Comparison of ENCODE assay signal across 11 cellular contexts in genomic region chr6:154356690-154357089, GRCh38. TPM values are rescaled to one million over a fixed set of nuclear protein-coding genes. Genes with fewer than 3 reads are reported as not detected.
A peak's percentile ranks its signal among the peaks of the same experiment; 100 is the strongest.
DNase-seq lines count a peak whose midpoint lies in the region; ATAC-seq and TF ChIP-seq lines count a peak whose summit lies in the region.
"Had no signal": no experiment of that assay in that cellular context is flagged by ENCODE, and none has a peak within 500 bp of the region (broad histone marks: within the 10 kb centered on the region; RNA-seq: fewer than 3 reads in every experiment).

Gene IPCEF1, minus strand, starts transcription at chr6:154356803. Its CDS starts 90,856 bp downstream, at chr6:154265947.

- H3K36me3 Mint-ChIP-seq in activated CD8-positive, alpha-beta T cell treated with anti-CD3 and anti-CD28 coated beads for 36 hours (ENCODE audit: low read depth): no peaks in the 10 kb centered on the region
- H3K36me3 Mint-ChIP-seq in neural progenitor cell: no peaks in the 10 kb centered on the region

- H3K27me3 ChIP-seq in neural progenitor cell: no peaks in the 10 kb centered on the region
- H3K27me3 ChIP-seq: gastrocnemius medialis had no signal

- POLR2A ChIA-PET in activated CD8-positive, alpha-beta T cell treated with anti-CD3 and anti-CD28 coated beads for 36 hours (lab: Charles Lee): interaction anchor here (1.2 kb wide), 1 partner anchor 108 kb away, joined by 3 read pairs; no protein-coding TSS in a partner anchor

- no peaks in the 10 kb centered on the region for H3K36me3 ChIP-seq in neural progenitor cell
- H3K36me3 ChIP-seq: gastrocnemius medialis had no signal

- TF ChIP-seq CTCF in activated CD8-positive, alpha-beta T cell treated with anti-CD3 and anti-CD28 coated beads for 36 hours (IDR thresholded peaks at IDR 0.05): no peak
- no peak for TF ChIP-seq CTCF in neural progenitor cell (IDR thresholded peaks at IDR 0.05)

- H3K4me2 ChIP-seq in neural progenitor cell: no peak within 1 kb of the TSS

- H3K27ac Mint-ChIP-seq in activated CD8-positive, alpha-beta T cell treated with anti-CD3 and anti-CD28 coated beads for 36 hours: no peak within 1 kb of the TSS
- H3K27ac Mint-ChIP-seq in neural progenitor cell: no peak within 1 kb of the TSS
- H3K27ac Mint-ChIP-seq: T-helper 2 cell treated with Interferon-gamma antibody and Interleukin-4, amounts not matched to agents 5 μg/mL and 100 μg/mL, for 36 hours had no signal

- no peak within 1 kb of the TSS for H3K4me3 ChIP-seq in neural progenitor cell
- H3K4me3 ChIP-seq: gastrocnemius medialis had no signal

- H3K4me1 ChIP-seq in neural progenitor cell: no peaks in the 10 kb centered on the region
- H3K4me1 ChIP-seq: gastrocnemius medialis had no signal

- intact Hi-C loops in activated CD8-positive, alpha-beta T cell treated with anti-CD3 and anti-CD28 coated beads for 36 hours (cut with micrococcal nuclease): loop anchor here (5.0 kb wide), 1 partner anchor 54 kb away; no protein-coding TSS in a partner anchor

- no peaks in the 10 kb centered on the region for H4K20me1 ChIP-seq in neural progenitor cell (ENCODE audit: low read depth)

- H3K9ac ChIP-seq in neural progenitor cell: no peak within 1 kb of the TSS

- no peak within 1 kb of the TSS for H3K27ac ChIP-seq in neural progenitor cell
- H3K27ac ChIP-seq: gastrocnemius medialis had no signal

- CTCF ChIA-PET in activated CD8-positive, alpha-beta T cell treated with anti-CD3 and anti-CD28 coated beads for 36 hours (lab: Charles Lee): interaction anchor here (0.9 to 2.8 kb wide), 6 partner anchors 9 to 202 kb away, joined by 3 to 15 read pairs (median 4); no protein-coding TSS in a partner anchor

- DNase-seq in activated CD8-positive, alpha-beta T cell treated with anti-CD3 and anti-CD28 coated beads for 36 hours: no peak
- DNase-seq in neural progenitor cell (ENCODE audit: low spot score) (no peak), NCI-H1105 (lab: John Stamatoyannopoulos, UW) (no peak), cerebellum (ENCODE audit: low spot score) (no peak), H4 (ENCODE audit: low spot score) (no peak)
- DNase-seq: gastrocnemius medialis, NCI-H1436 had no signal

- H3K79me2 ChIP-seq in neural progenitor cell (ENCODE audit: low read depth): no peaks in the 10 kb centered on the region

- no peaks in the 10 kb centered on the region for H3K9me3 ChIP-seq in neural progenitor cell (ENCODE audit: low read depth)
- H3K9me3 ChIP-seq: gastrocnemius medialis had no signal

- H3F3A ChIP-seq in neural progenitor cell (ENCODE audit: low read depth): no peaks in the 10 kb centered on the region

- H3K27me3 Mint-ChIP-seq in activated CD8-positive, alpha-beta T cell treated with anti-CD3 and anti-CD28 coated beads for 36 hours: peaks cover 12% of the 10 kb centered on the region
- peaks cover 2% of the 10 kb centered on the region for H3K27me3 Mint-ChIP-seq in neural progenitor cell (ENCODE audit: insufficient read depth, low read depth)

- no peak within 1 kb of the TSS for H3K4me3 Mint-ChIP-seq in activated CD8-positive, alpha-beta T cell treated with anti-CD3 and anti-CD28 coated beads for 36 hours
- H3K4me3 Mint-ChIP-seq in neural progenitor cell: no peak within 1 kb of the TSS
- H3K4me3 Mint-ChIP-seq: T-helper 2 cell treated with Interferon-gamma antibody and Interleukin-4, amounts not matched to agents 5 μg/mL and 100 μg/mL, for 36 hours had no signal

- H3K9me3 Mint-ChIP-seq in activated CD8-positive, alpha-beta T cell treated with anti-CD3 and anti-CD28 coated beads for 36 hours: peaks cover 7% of the 10 kb centered on the region
- no peaks in the 10 kb centered on the region for H3K9me3 Mint-ChIP-seq in neural progenitor cell
- H3K9me3 Mint-ChIP-seq: T-helper 2 cell treated with Interferon-gamma antibody and Interleukin-4, amounts not matched to agents 5 μg/mL and 100 μg/mL, for 36 hours had no signal

- peaks cover 65% of the 10 kb centered on the region for H3K4me1 Mint-ChIP-seq in activated CD8-positive, alpha-beta T cell treated with anti-CD3 and anti-CD28 coated beads for 36 hours (ENCODE audit: low read depth)
- peaks cover 7% of the 10 kb centered on the region for H3K4me1 Mint-ChIP-seq in neural progenitor cell

- peak; percentile 32 for ATAC-seq in GM18511 (IDR thresholded peaks at IDR 0.05; ENCODE audit: unreplicated experiment)
- peak; percentile 22 for ATAC-seq in HG03139 (IDR thresholded peaks at IDR 0.05; ENCODE audit: unreplicated experiment)
- ATAC-seq in activated CD8-positive, alpha-beta T cell treated with anti-CD3 and anti-CD28 coated beads for 36 hours: no peak
- no peak for ATAC-seq in HG02970 (IDR thresholded peaks at IDR 0.05; ENCODE audit: low FRiP score, unreplicated experiment)
- ATAC-seq: gastrocnemius medialis had no signal

- H2AFZ ChIP-seq in neural progenitor cell (replicated peaks): peak within 1 kb of the TSS; percentile 79

RNA-seq across cellular contexts. Expression of gene IPCEF1, which starts in this region (rescaled TPM):
- total RNA-seq in activated CD8-positive, alpha-beta T cell treated with anti-CD3 and anti-CD28 coated beads for 36 hours: 10 to 100 TPM; 23.6 to 24.3 TPM
- total RNA-seq in neural progenitor cell (ENCODE audit: low replicate concordance): 0.13 and 0.25 TPM in 2 replicates
- total RNA-seq in cerebellum: 4.4 TPM
- total RNA-seq in H4 (2014; rRNA removed; shearing (Covaris generic)): 0.54 and 1.1 TPM in 2 replicates

Comparison
In these comparisons a context has a peak if more than half of its experiments do, and no peak if none do; other contexts are left out.
1. ATAC-seq: peak in GM18511 (single experiment) and HG03139 (single experiment); none in activated CD8-positive, alpha-beta T cell treated with anti-CD3 and anti-CD28 coated beads for 36 hours (single experiment) and HG02970 (single experiment).